Comparison of ENCODE assay signal across 11 cellular contexts in genomic region chr5:149857499-149857898, GRCh38.
A peak's percentile ranks its signal among the peaks of the same experiment; 100 is the strongest.
DNase-seq lines count a peak whose midpoint lies in the region; ATAC-seq and TF ChIP-seq lines count a peak whose summit lies in the region.
"Had no signal": no experiment of that assay in that cellular context is flagged by ENCODE, and none has a peak within 500 bp of the region (broad histone marks: within the 10 kb centered on the region; RNA-seq: fewer than 3 reads in every experiment).

No MANE protein-coding gene starts in this region.

- TF ChIP-seq CTCF in fibroblast of mammary gland (conservative IDR thresholded peaks at IDR 0.05; ENCODE audit: control insufficient read depth, insufficient read depth, low read depth, low read length) (no peak), psoas muscle (IDR thresholded peaks at IDR 0.05) (no peak), endothelial cell (IDR thresholded peaks at IDR 0.05; ENCODE audit: unreplicated experiment) (no peak), mesothelial cell of epicardium (IDR thresholded peaks at IDR 0.05; ENCODE audit: unreplicated experiment) (no peak)

- peaks cover 23% of the 10 kb centered on the region for H3K4me1 ChIP-seq in psoas muscle

- H3K27ac Mint-ChIP-seq in endothelial cell (ENCODE audit: unreplicated experiment) (no peak overlapping the region), mesothelial cell of epicardium (no peak overlapping the region)
- H3K27ac Mint-ChIP-seq: T-helper 1 cell treated with Interleukin-12 subunit alpha and Interleukin-12 subunit beta and Interleukin-4 antibody, amounts not matched to agents 30 μg/mL and 1 μg/mL, for 36 hours had no signal

- peak overlapping the region; percentile 91 for H3K27ac ChIP-seq in psoas muscle
- H3K27ac ChIP-seq: HL-60 had no signal

- no peaks in the 10 kb centered on the region for H3K36me3 ChIP-seq in psoas muscle (ENCODE audit: insufficient read depth in 1 of 2, low read depth in 1 of 2)

- H3K27me3 Mint-ChIP-seq in endothelial cell (ENCODE audit: unreplicated experiment) (peaks cover 2% of the 10 kb centered on the region), mesothelial cell of epicardium (ENCODE audit: low read depth) (no peaks in the 10 kb centered on the region)

- H3K9me3 ChIP-seq in psoas muscle: no peaks in the 10 kb centered on the region

- DNase-seq in DMS53 treated with DMSO at 0.1 percent for 48 hours (lab: John Stamatoyannopoulos, UW; ENCODE audit: unreplicated experiment): peak; percentile 17
- peak; percentile 29 to 44 for DNase-seq in SHP77 (lab: John Stamatoyannopoulos, UW)
- peak; percentile 70 for DNase-seq in fibroblast of mammary gland (ENCODE audit: low read depth)
- DNase-seq in psoas muscle: peak; percentile 92 to 97
- DNase-seq in endothelial cell (ENCODE audit: low spot score): no peak
- DNase-seq in mesothelial cell of epicardium (ENCODE audit: low spot score in 2 of 2, unreplicated experiment in 2 of 2): no peak
- no peak for DNase-seq in NCI-H524 (lab: John Stamatoyannopoulos, UW)

- ATAC-seq in psoas muscle (peak; percentile 95 to 97 (median 96)), GM19397 (IDR thresholded peaks at IDR 0.05; ENCODE audit: unreplicated experiment) (no peak)

- intact Hi-C loops in psoas muscle (cut with DNase I): no loop called here

- H3K4me3 ChIP-seq in fibroblast of mammary gland (ENCODE audit: control insufficient read depth, low read depth, low read length) (no peak overlapping the region), psoas muscle (no peak overlapping the region)
- H3K4me3 ChIP-seq: skin epidermis had no signal

- WGBS in psoas muscle, 3 donors: 9 to 14% (median 9%) methylated on average over 4 of the region's 4 CpGs

- H3K9me3 Mint-ChIP-seq in endothelial cell (ENCODE audit: unreplicated experiment): no peaks in the 10 kb centered on the region
- no peaks in the 10 kb centered on the region for H3K9me3 Mint-ChIP-seq in mesothelial cell of epicardium
- H3K9me3 Mint-ChIP-seq: T-helper 1 cell treated with Interleukin-12 subunit alpha and Interleukin-12 subunit beta and Interleukin-4 antibody, amounts not matched to agents 30 μg/mL and 1 μg/mL, for 36 hours had no signal

- H3K4me3 Mint-ChIP-seq in endothelial cell (ENCODE audit: unreplicated experiment): no peak overlapping the region
- no peak overlapping the region for H3K4me3 Mint-ChIP-seq in mesothelial cell of epicardium
- H3K4me3 Mint-ChIP-seq: T-helper 1 cell treated with Interleukin-12 subunit alpha and Interleukin-12 subunit beta and Interleukin-4 antibody, amounts not matched to agents 30 μg/mL and 1 μg/mL, for 36 hours had no signal

- no peaks in the 10 kb centered on the region for H3K36me3 Mint-ChIP-seq in endothelial cell (ENCODE audit: low read depth, unreplicated experiment)
- no peaks in the 10 kb centered on the region for H3K36me3 Mint-ChIP-seq in mesothelial cell of epicardium

- H3K27me3 ChIP-seq in psoas muscle (ENCODE audit: insufficient read depth in 3 of 3, low read length in 2 of 3): no peaks in the 10 kb centered on the region

- H3K4me1 Mint-ChIP-seq in endothelial cell (ENCODE audit: unreplicated experiment): peaks cover 14% of the 10 kb centered on the region
- H3K4me1 Mint-ChIP-seq in mesothelial cell of epicardium: peaks cover 4% of the 10 kb centered on the region

Comparison
In these comparisons a context has a peak if more than half of its experiments do, and no peak if none do; other contexts are left out.
1. DNase-seq: peak in DMS53 treated with DMSO at 0.1 percent for 48 hours (single experiment), SHP77 (2 of 2), fibroblast of mammary gland (single experiment) and psoas muscle (2 of 2); none in endothelial cell (single experiment), mesothelial cell of epicardium (0 of 2) and NCI-H524 (0 of 2).